In genomic region chr5:171954721-171955120, GRCh38 we compare ENCODE assay signal across 17 cellular contexts. TPM values are rescaled to one million over a fixed set of nuclear protein-coding genes. Genes with fewer than 3 reads are reported as not detected.
A peak's percentile ranks its signal among the peaks of the same experiment; 100 is the strongest.
DNase-seq lines count a peak whose midpoint lies in the region; ATAC-seq and TF ChIP-seq lines count a peak whose summit lies in the region.
"Had no signal": no experiment of that assay in that cellular context is flagged by ENCODE, and none has a peak within 500 bp of the region (broad histone marks: within the 10 kb centered on the region; RNA-seq: fewer than 3 reads in every experiment).

No MANE protein-coding gene starts in this region.

- H3K27ac ChIP-seq in PC-9: peak overlapping the region; percentile 62
- peak overlapping the region; percentile 56 for H3K27ac ChIP-seq in mesenchymal stem cell (ENCODE audit: low read length, poor library complexity, severe bottlenecking)
- H3K27ac ChIP-seq: psoas muscle, upper lobe of right lung had no signal

- no peak overlapping the region for H3K4ac ChIP-seq in mesenchymal stem cell (ENCODE audit: low read depth in 1 of 2, low read length in 2 of 2)

- H2AFZ ChIP-seq in PC-9: no peak overlapping the region
- H2AFZ ChIP-seq in mesenchymal stem cell (ENCODE audit: low read depth, low read length): no peak overlapping the region

- H3K4me3 ChIP-seq in PC-9 (no peak overlapping the region), mesenchymal stem cell (ENCODE audit: insufficient read depth in 1 of 2, low read depth in 1 of 2, low read length in 2 of 2) (no peak overlapping the region)
- H3K4me3 ChIP-seq: mucosa of descending colon, psoas muscle, upper lobe of right lung had no signal

- H4K91ac ChIP-seq in mesenchymal stem cell (ENCODE audit: low read length): no peak overlapping the region

- H3K14ac ChIP-seq in mesenchymal stem cell (ENCODE audit: low read length in 2 of 2): no peak overlapping the region

- peaks cover 92% of the 10 kb centered on the region for H3K79me2 ChIP-seq in PC-9 (ENCODE audit: low read depth)

- intact Hi-C loops in Calu3 (cut with micrococcal nuclease; ENCODE audit: unreplicated experiment): loop anchor here (1.0 to 2.0 kb wide), 2 partner anchors 8 to 48 kb away; no protein-coding TSS in a partner anchor
- intact Hi-C loops in PC-9 (cut with micrococcal nuclease; ENCODE audit: unreplicated experiment): no loop called here

- H3F3A ChIP-seq in PC-9 (ENCODE audit: insufficient read depth, low read depth): peaks cover 27% of the 10 kb centered on the region

- peaks cover 56% of the 10 kb centered on the region for H3K4me1 Mint-ChIP-seq in Calu3 (ENCODE audit: low read depth, unreplicated experiment)

- no CpG with 5 or more reads among the region's 1 CpG for WGBS in mesenchymal stem cell

- H3K79me1 ChIP-seq in mesenchymal stem cell (replicated peaks; ENCODE audit: low read length, poor library complexity, severe bottlenecking): peaks cover 10% of the 10 kb centered on the region

- no peaks in the 10 kb centered on the region for H3K9me3 ChIP-seq in PC-9 (ENCODE audit: insufficient read depth, low read depth)
- no peaks in the 10 kb centered on the region for H3K9me3 ChIP-seq in mesenchymal stem cell (ENCODE audit: control insufficient read depth, low read length)
- H3K9me3 ChIP-seq: mucosa of descending colon, psoas muscle, upper lobe of right lung had no signal

- no peak overlapping the region for H4K8ac ChIP-seq in mesenchymal stem cell (ENCODE audit: low read length)

- no peak for TF ChIP-seq CTCF in Calu3 (IDR thresholded peaks at IDR 0.05; ENCODE audit: unreplicated experiment)
- TF ChIP-seq CTCF in PC-9 (conservative IDR thresholded peaks at IDR 0.05): no peak

- H3K9ac ChIP-seq in mesenchymal stem cell (ENCODE audit: low read length): peak overlapping the region; percentile 17

- H3K18ac ChIP-seq in mesenchymal stem cell (ENCODE audit: low read depth in 1 of 2, low read length in 2 of 2): no peak overlapping the region

- no peak for ATAC-seq in GM19395 (IDR thresholded peaks at IDR 0.05; ENCODE audit: unreplicated experiment)
- ATAC-seq: mucosa of descending colon, psoas muscle, upper lobe of right lung had no signal

- no peak overlapping the region for H2BK5ac ChIP-seq in mesenchymal stem cell (ENCODE audit: low read depth, low read length, poor library complexity, severe bottlenecking)

- no peak overlapping the region for H3K23ac ChIP-seq in mesenchymal stem cell (ENCODE audit: low read length in 2 of 2)

- no peaks in the 10 kb centered on the region for H3K27me3 ChIP-seq in PC-9 (ENCODE audit: insufficient read depth, low read depth)
- H3K27me3 ChIP-seq in mesenchymal stem cell (ENCODE audit: control insufficient read depth in 1 of 2, insufficient read depth in 1 of 2, low read length in 2 of 2): no peaks in the 10 kb centered on the region
- H3K27me3 ChIP-seq: upper lobe of right lung had no signal

- no peak overlapping the region for H2BK12ac ChIP-seq in mesenchymal stem cell (ENCODE audit: low read length in 2 of 2)

- H3K9me3 Mint-ChIP-seq in Calu3 (ENCODE audit: low read depth, unreplicated experiment): no peaks in the 10 kb centered on the region

- no peak overlapping the region for H2AK5ac ChIP-seq in mesenchymal stem cell (ENCODE audit: low read length, severe bottlenecking)

- H3K4me3 Mint-ChIP-seq in Calu3 (ENCODE audit: low read depth, unreplicated experiment): peak overlapping the region; percentile 40

- H2BK15ac ChIP-seq in mesenchymal stem cell (ENCODE audit: low read depth, poor library complexity, severe bottlenecking): no peak overlapping the region

- H4K20me1 ChIP-seq in PC-9 (ENCODE audit: insufficient read depth): peaks cover 34% of the 10 kb centered on the region

- DNase-seq in Calu3: no peak
- DNase-seq in PC-9: peak in 1 of 2 experiments; percentile 61
- DNase-seq in dermis blood vessel endothelial cell: peak; percentile 51
- peak; percentile 32 for DNase-seq in mesenchymal stem cell
- no peak for DNase-seq in NOMO-1 treated with DMSO at 0.1 percent for 48 hours (lab: John Stamatoyannopoulos, UW; ENCODE audit: unreplicated experiment)
- DNase-seq in stimulated activated CD4-positive, alpha-beta T cell treated with anti-CD3 and anti-CD28 coated beads, Interleukin-12 subunit alpha, Interleukin-12 subunit beta, amount 100 ng/mL, for 4 hours: no peak
- no peak for DNase-seq in activated CD4-positive, CD25-positive, alpha-beta regulatory T cell (lab: John Stamatoyannopoulos, UW)
- DNase-seq: activated CD8-positive, alpha-beta memory T cell treated with anti-CD3 and anti-CD28 coated beads for 24 hours; activated gamma-delta T cell treated with Interleukin-2 at 50 U/mL for 16 hours; DMS153; mucosa of descending colon; NCI-H187; NCI-H69; psoas muscle; SHP77 treated with DMSO at 0.1 percent for 48 hours; upper lobe of right lung had no signal

- BruUV-seq in Calu3 (replicated peaks; lab: Mats Ljungman, UMichigan) (no TSS peak), PC-9 (replicated peaks; lab: Mats Ljungman, UMichigan) (no TSS peak)

- H3K36me3 Mint-ChIP-seq in Calu3 (ENCODE audit: insufficient read depth, unreplicated experiment): peaks cover 13% of the 10 kb centered on the region

- H3K4me2 ChIP-seq in PC-9: peak overlapping the region; percentile 45
- no peak overlapping the region for H3K4me2 ChIP-seq in mesenchymal stem cell (ENCODE audit: low read length, poor library complexity, severe bottlenecking)

- CTCF ChIA-PET in Calu3 (lab: Charles Lee) (interaction anchor here (1.8 kb wide), 1 partner anchor 52 kb away, joined by 8 read pairs; the partner anchor contains the start of gene FBXW11), PC-9 (lab: Charles Lee) (interaction anchor here (0.5 kb wide), 1 partner anchor 152 kb away, joined by 5 read pairs; no protein-coding TSS in a partner anchor)

- H3K27me3 Mint-ChIP-seq in Calu3 (ENCODE audit: unreplicated experiment): no peaks in the 10 kb centered on the region

- POLR2A ChIA-PET in PC-9 (lab: Charles Lee; ENCODE audit: unreplicated experiment): interaction anchor here (0.7 to 0.9 kb wide), 2 partner anchors 360 to 823 kb away, joined by 9 to 11 read pairs; no protein-coding TSS in a partner anchor

- H3K4me1 ChIP-seq in PC-9 (replicated peaks; ENCODE audit: insufficient read depth): peaks cover 37% of the 10 kb centered on the region
- peaks cover 8% of the 10 kb centered on the region for H3K4me1 ChIP-seq in mesenchymal stem cell (ENCODE audit: control insufficient read depth, insufficient read depth, low read depth, low read length)

- H2BK120ac ChIP-seq in mesenchymal stem cell (ENCODE audit: low read depth, low read length): no peak overlapping the region

- H3K9me2 ChIP-seq in PC-9 (ENCODE audit: insufficient read depth): no peaks in the 10 kb centered on the region

- H3K27ac Mint-ChIP-seq in Calu3 (ENCODE audit: unreplicated experiment): peak overlapping the region; percentile 68

- H3K36me3 ChIP-seq in PC-9 (ENCODE audit: low read depth) (0 out of 2 replicates have a peak, but pooled peaks cover 8% of the 10 kb centered on the region), mesenchymal stem cell (ENCODE audit: control insufficient read depth in 1 of 2, insufficient read depth in 2 of 2, low read depth in 1 of 2, low read length in 2 of 2) (peaks cover 0 to under 1% of the 10 kb centered on the region in 2 experiments)
- H3K36me3 ChIP-seq: upper lobe of right lung had no signal

RNA-seq across cellular contexts. Expression of gene FBXW11, which starts 51.7 kb away (rescaled TPM):
- 63.3 and 66.4 TPM in 2 replicates for total RNA-seq in Calu3 (2022)
- 54.8 and 58.7 TPM in 2 replicates for total RNA-seq in PC-9 (2021)
- total RNA-seq in dermis blood vessel endothelial cell: 81.4 and 90.4 TPM in 2 replicates
- 30.2 TPM for polyA plus RNA-seq in mesenchymal stem cell (2013, experiment 1 of 2)
- polyA plus RNA-seq in mesenchymal stem cell (2013, experiment 2 of 2): 28.7 TPM

Comparison
In these comparisons a context has a peak if more than half of its experiments do, and no peak if none do; other contexts are left out.
1. DNase-seq: peak in dermis blood vessel endothelial cell (single experiment) and mesenchymal stem cell (single experiment); none in Calu3 (single experiment), NOMO-1 treated with DMSO at 0.1 percent for 48 hours (single experiment), stimulated activated CD4-positive, alpha-beta T cell treated with anti-CD3 and anti-CD28 coated beads, Interleukin-12 subunit alpha, Interleukin-12 subunit beta, amount 100 ng/mL, for 4 hours (single experiment) and activated CD4-positive, CD25-positive, alpha-beta regulatory T cell (0 of 4).